In the genomic region with DNA sequence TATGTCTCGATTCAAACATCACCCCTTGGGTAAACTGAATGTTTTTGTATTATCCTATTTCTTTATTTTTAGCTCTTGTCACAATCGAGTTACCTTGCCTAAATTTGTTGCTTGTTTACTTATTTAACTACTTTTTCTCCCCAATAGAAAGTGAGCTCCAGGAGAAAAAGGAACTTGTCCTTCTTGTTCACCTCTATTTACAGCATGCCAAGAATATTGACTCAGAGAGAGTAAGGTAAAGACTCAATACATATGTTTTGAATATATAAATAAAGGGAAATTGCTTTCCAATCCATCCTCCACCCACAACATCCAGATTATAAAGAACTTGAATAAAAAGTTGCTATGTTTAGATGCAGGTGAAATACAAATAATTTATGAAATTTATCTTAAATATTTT, we compare ENCODE assay signal across 29 cellular contexts.
A peak's percentile ranks its signal among the peaks of the same experiment; 100 is the strongest.
DNase-seq lines count a peak whose midpoint lies in the region; ATAC-seq and TF ChIP-seq lines count a peak whose summit lies in the region.
"Had no signal": no experiment of that assay in that cellular context is flagged by ENCODE, and none has a peak within 500 bp of the region (broad histone marks: within the 10 kb centered on the region; RNA-seq: fewer than 3 reads in every experiment).

No MANE protein-coding gene starts in this region.

- no peak overlapping the region for H3K9ac ChIP-seq in mammary epithelial cell (ENCODE audit: insufficient read depth, low read length)
- H3K9ac ChIP-seq: BLaER1 treated with 17β-estradiol and CSF1 and Interleukin-3, amounts not matched to agents 10 nM and 100 nM had no signal

- POLR2A ChIA-PET in MCF 10A (lab: Yijun Ruan, JAX): interaction anchor here (1.0 kb wide), 1 partner anchor 86 kb away, joined by 3 read pairs; no protein-coding TSS in a partner anchor

- H3K9me2 ChIP-seq in GM23338 (ENCODE audit: insufficient read depth): no peaks in the 10 kb centered on the region

- H3K27ac Mint-ChIP-seq in MCF 10A (ENCODE audit: low read depth, unreplicated experiment) (no peak overlapping the region), GM23338 (no peak overlapping the region; the same call in 1 of the 2 replicates)
- H3K27ac Mint-ChIP-seq: CD4-positive, alpha-beta memory T cell had no signal

- no peaks in the 10 kb centered on the region for H3K4me1 ChIP-seq in mammary epithelial cell (ENCODE audit: insufficient read depth, low read length)
- no peaks in the 10 kb centered on the region for H3K4me1 ChIP-seq in right atrium auricular region
- no peaks in the 10 kb centered on the region for H3K4me1 ChIP-seq in GM23338 (ENCODE audit: insufficient read depth)

- H3K27ac ChIP-seq in mammary epithelial cell (ENCODE audit: insufficient read depth, low read depth, low read length) (no peak overlapping the region), epithelial cell of prostate (peak overlapping the region; percentile 73), right atrium auricular region (no peak overlapping the region), GM23338 (ENCODE audit: low read depth) (no peak overlapping the region)
- H3K27ac ChIP-seq: BLaER1 treated with 17β-estradiol and CSF1 and Interleukin-3, amounts not matched to agents 10 nM and 100 nM; RWPE1; SK-N-MC had no signal

- H3K27me3 ChIP-seq in mammary epithelial cell (ENCODE audit: insufficient read depth, low read length): no peaks in the 10 kb centered on the region
- no peaks in the 10 kb centered on the region for H3K27me3 ChIP-seq in H7 (ENCODE audit: control insufficient read depth, insufficient read depth, low read length)
- no peaks in the 10 kb centered on the region for H3K27me3 ChIP-seq in right atrium auricular region
- no peaks in the 10 kb centered on the region for H3K27me3 ChIP-seq in GM23338 (ENCODE audit: insufficient read depth)
- H3K27me3 ChIP-seq: BLaER1 treated with 17β-estradiol and CSF1 and Interleukin-3, amounts not matched to agents 10 nM and 100 nM had no signal

- no peaks in the 10 kb centered on the region for H3K36me3 Mint-ChIP-seq in MCF 10A (ENCODE audit: insufficient read depth, unreplicated experiment)
- no peaks in the 10 kb centered on the region for H3K36me3 Mint-ChIP-seq in GM23338 (ENCODE audit: low read depth)
- H3K36me3 Mint-ChIP-seq: CD4-positive, alpha-beta memory T cell had no signal

- TF ChIP-seq CTCF in mammary epithelial cell (conservative IDR thresholded peaks at IDR 0.05 in 1 of 2, IDR thresholded peaks at IDR 0.05 in 1 of 2; ENCODE audit: extremely low read depth in 1 of 2, insufficient read depth in 1 of 2, low read depth in 1 of 2, low read length in 2 of 2) (no peak), MCF 10A (IDR thresholded peaks at IDR 0.05; ENCODE audit: unreplicated experiment) (no peak), right atrium auricular region (IDR thresholded peaks at IDR 0.05) (no peak), GM23338 (conservative IDR thresholded peaks at IDR 0.05; ENCODE audit: low read depth in 2 of 2) (no peak)

- H2AFZ ChIP-seq in mammary epithelial cell (ENCODE audit: low read depth, low read length) (peak overlapping the region; percentile 36), GM23338 (no peak overlapping the region)

- CTCF ChIA-PET in mammary epithelial cell (lab: Charles Lee; ENCODE audit: low non-redundant PET): no interaction called here
- CTCF ChIA-PET in MCF 10A (lab: Yijun Ruan, JAX): interaction anchor here (0.6 kb wide), 1 partner anchor 28 kb away, joined by 3 read pairs; no protein-coding TSS in a partner anchor

- no peak for ATAC-seq in GM23338
- ATAC-seq: GM12878, HCT116, HepG2 had no signal

- dilution Hi-C loops in mammary epithelial cell (cut with HindIII; ENCODE audit: low sequenced_read_pairs): no loop called here

- no peaks in the 10 kb centered on the region for H3F3A ChIP-seq in GM23338 (replicated peaks; ENCODE audit: low read depth)

- no peaks in the 10 kb centered on the region for H3K27me3 Mint-ChIP-seq in MCF 10A (ENCODE audit: insufficient read depth, unreplicated experiment)
- peaks cover 2% of the 10 kb centered on the region for H3K27me3 Mint-ChIP-seq in GM23338 (ENCODE audit: insufficient read depth, low read depth, poor library complexity)

- H3K9me3 Mint-ChIP-seq in MCF 10A (ENCODE audit: unreplicated experiment) (no peaks in the 10 kb centered on the region), GM23338 (no peaks in the 10 kb centered on the region)
- H3K9me3 Mint-ChIP-seq: CD4-positive, alpha-beta memory T cell had no signal

- H3K36me3 ChIP-seq in mammary epithelial cell (ENCODE audit: insufficient read depth, low read length) (no peaks in the 10 kb centered on the region), H7 (replicated peaks; ENCODE audit: control insufficient read depth, insufficient read depth, low read length) (no peaks in the 10 kb centered on the region), right atrium auricular region (no peaks in the 10 kb centered on the region), GM23338 (ENCODE audit: insufficient read depth) (no peaks in the 10 kb centered on the region)
- H3K36me3 ChIP-seq: BLaER1 treated with 17β-estradiol and CSF1 and Interleukin-3, amounts not matched to agents 10 nM and 100 nM had no signal

- intact Hi-C loops in mammary epithelial cell (cut with micrococcal nuclease) (no loop called here), MCF 10A (cut with micrococcal nuclease) (no loop called here)

- H3K4me2 ChIP-seq in mammary epithelial cell (ENCODE audit: insufficient read depth, low read depth, low read length) (no peak overlapping the region), GM23338 (no peak overlapping the region)
- H3K4me2 ChIP-seq: BLaER1 treated with 17β-estradiol and CSF1 and Interleukin-3, amounts not matched to agents 10 nM and 100 nM had no signal

- in situ Hi-C loops in mammary epithelial cell (cut with MboI; ENCODE audit: low sequenced_read_pairs in 2 of 2): no loop called here

- H3K9me3 ChIP-seq in mammary epithelial cell (replicated peaks; ENCODE audit: insufficient read depth, low read length) (no peaks in the 10 kb centered on the region), right atrium auricular region (no peaks in the 10 kb centered on the region)
- H3K9me3 ChIP-seq: BLaER1 treated with 17β-estradiol and CSF1 and Interleukin-3, amounts not matched to agents 10 nM and 100 nM had no signal

- WGBS in mammary epithelial cell (ENCODE audit: low coverage, missing lambda C conversion rate): 71% methylated on average over 2 of the region's 2 CpGs

- H3K79me2 ChIP-seq in mammary epithelial cell (ENCODE audit: insufficient read depth, low read length) (no peaks in the 10 kb centered on the region), GM23338 (replicated peaks; ENCODE audit: insufficient read depth) (no peaks in the 10 kb centered on the region)

- no peak overlapping the region for H3K4me3 Mint-ChIP-seq in MCF 10A (ENCODE audit: unreplicated experiment)
- H3K4me3 Mint-ChIP-seq in GM23338: no peak overlapping the region
- H3K4me3 Mint-ChIP-seq: CD4-positive, alpha-beta memory T cell had no signal

- DNase-seq in mammary epithelial cell (no peak), MCF 10A (ENCODE audit: unreplicated experiment) (no peak), OCI-M1 (lab: John Stamatoyannopoulos, UW) (peak; percentile 37), epithelial cell of prostate (ENCODE audit: low read depth, low spot score) (no peak), H7 (no peak), RKO (ENCODE audit: low spot score) (no peak), right atrium auricular region (ENCODE audit: low spot score) (no peak), GM23338 (ENCODE audit: low spot score) (no peak)
- DNase-seq: AML-193; CD4-positive, alpha-beta memory T cell; COR-L47; DMS 273 treated with DMSO at 0.1 percent for 48 hours; DMS79; EL; GDM1; GOT3; Karpas-422; NCI-H1105 treated with DMSO at 0.1 percent for 48 hours; NCI-H146; NCI-H1930; NCI-H446 treated with DMSO at 0.1 percent for 48 hours; NCI-H69; SIG-M5 had no signal

- H4K20me1 ChIP-seq in mammary epithelial cell (ENCODE audit: insufficient read depth, low read length): no peaks in the 10 kb centered on the region
- no peaks in the 10 kb centered on the region for H4K20me1 ChIP-seq in GM23338 (replicated peaks; ENCODE audit: insufficient read depth)
- H4K20me1 ChIP-seq: BLaER1 treated with 17β-estradiol and CSF1 and Interleukin-3, amounts not matched to agents 10 nM and 100 nM had no signal

- H3K4me1 Mint-ChIP-seq in MCF 10A (ENCODE audit: insufficient read depth, unreplicated experiment) (peaks cover 9% of the 10 kb centered on the region), GM23338 (no peaks in the 10 kb centered on the region)
- H3K4me1 Mint-ChIP-seq: CD4-positive, alpha-beta memory T cell had no signal

- BruUV-seq in mammary epithelial cell (replicated peaks; lab: Mats Ljungman, UMichigan) (no TSS peak), MCF 10A (replicated peaks; lab: Mats Ljungman, UMichigan) (no TSS peak)

- H3K4me3 ChIP-seq in mammary epithelial cell (replicated peaks in 1 of 3; ENCODE audit: insufficient read depth in 1 of 3, low read depth in 2 of 3, low read length in 3 of 3): no peak overlapping the region
- no peak overlapping the region for H3K4me3 ChIP-seq in H7 (ENCODE audit: insufficient read depth, low read depth, low read length)
- no peak overlapping the region for H3K4me3 ChIP-seq in right atrium auricular region
- no peak overlapping the region for H3K4me3 ChIP-seq in GM23338
- H3K4me3 ChIP-seq: BLaER1 treated with 17β-estradiol and CSF1 and Interleukin-3, amounts not matched to agents 10 nM and 100 nM; GM12878; SK-N-MC had no signal

TF ChIP-seq in GM23338, 12 proteins besides CTCF, POLR2A, EP300 and RAD21 (continues in another document):
- no peak for TF ChIP-seq CREB1 (CRISPR knock-in tag; IDR thresholded peaks at IDR 0.05; ENCODE audit: low read depth)
- TF ChIP-seq, protein P1, sequence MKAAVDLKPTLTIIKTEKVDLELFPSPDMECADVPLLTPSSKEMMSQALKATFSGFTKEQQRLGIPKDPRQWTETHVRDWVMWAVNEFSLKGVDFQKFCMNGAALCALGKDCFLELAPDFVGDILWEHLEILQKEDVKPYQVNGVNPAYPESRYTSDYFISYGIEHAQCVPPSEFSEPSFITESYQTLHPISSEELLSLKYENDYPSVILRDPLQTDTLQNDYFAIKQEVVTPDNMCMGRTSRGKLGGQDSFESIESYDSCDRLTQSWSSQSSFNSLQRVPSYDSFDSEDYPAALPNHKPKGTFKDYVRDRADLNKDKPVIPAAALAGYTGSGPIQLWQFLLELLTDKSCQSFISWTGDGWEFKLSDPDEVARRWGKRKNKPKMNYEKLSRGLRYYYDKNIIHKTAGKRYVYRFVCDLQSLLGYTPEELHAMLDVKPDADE (IDR thresholded peaks at IDR 0.05): no peak
